ENCODE assay signal across 8 cellular contexts in the genomic region with DNA sequence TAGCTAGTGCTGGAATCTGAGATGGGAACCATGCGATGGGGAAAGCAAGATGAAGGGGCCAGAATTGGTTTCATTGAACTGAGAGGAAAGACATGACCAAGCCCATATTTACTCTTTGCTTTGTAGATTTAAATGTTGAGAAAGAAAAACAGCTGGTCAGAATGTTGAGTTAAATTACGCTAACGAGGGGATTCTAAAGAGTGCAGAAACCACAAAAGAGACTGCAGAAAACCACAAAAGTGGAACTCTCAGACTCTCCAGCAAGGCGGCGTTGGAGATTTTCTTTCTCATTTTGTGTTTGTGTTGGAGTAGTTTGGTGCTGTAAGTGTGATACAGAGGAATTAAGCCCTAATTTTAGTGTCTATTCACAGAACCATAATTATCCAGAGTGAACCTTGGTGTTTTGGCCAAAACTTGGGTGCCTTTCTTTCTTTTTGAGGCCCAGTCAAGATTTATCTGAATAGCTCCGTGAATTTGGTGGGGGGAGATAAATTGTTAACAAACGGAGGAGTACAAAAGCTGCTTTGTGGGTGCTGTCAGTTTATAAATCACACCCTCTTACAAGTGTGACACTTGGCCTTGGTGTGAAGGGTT. TPM values are rescaled to one million over a fixed set of nuclear protein-coding genes. Genes with fewer than 3 reads are reported as not detected.
DNase-seq lines count a peak whose midpoint lies in the region; ATAC-seq and TF ChIP-seq lines count a peak whose summit lies in the region.

No MANE protein-coding gene starts in this region.

- H3K4me1 Mint-ChIP-seq in CD14-positive monocyte: peaks cover 35% of the 10 kb centered on the region

- no peak overlapping the region for H3K4me3 ChIP-seq in Loucy (ENCODE audit: low read length, poor library complexity, severe bottlenecking)

- peaks cover 81% of the 10 kb centered on the region for H3K36me3 ChIP-seq in Loucy (ENCODE audit: insufficient read depth, low read length)

- H4K20me1 ChIP-seq in Loucy (ENCODE audit: insufficient read depth, low read length, poor library complexity, severe bottlenecking): peaks cover 58% of the 10 kb centered on the region

- TF ChIP-seq CTCF in CD14-positive monocyte (IDR thresholded peaks at IDR 0.05) (no peak), Loucy (conservative IDR thresholded peaks at IDR 0.05; ENCODE audit: low read length) (no peak)

- H3K36me3 Mint-ChIP-seq in CD14-positive monocyte: peaks cover 41 to 72% of the 10 kb centered on the region in 2 donors

- H3K4me1 ChIP-seq in Loucy (ENCODE audit: insufficient read depth, low read length, poor library complexity, severe bottlenecking): peaks cover 36% of the 10 kb centered on the region

- H3K9me3 ChIP-seq in Loucy (ENCODE audit: insufficient read depth, low read depth, low read length): no peaks in the 10 kb centered on the region

- H3F3A ChIP-seq in Loucy (ENCODE audit: low read depth): peaks cover 33% of the 10 kb centered on the region

- ATAC-seq in HG02571 (IDR thresholded peaks at IDR 0.05; ENCODE audit: unreplicated experiment): no peak

- peaks cover 0 to 3% (median 0%) of the 10 kb centered on the region in 3 donors for H3K27me3 Mint-ChIP-seq in CD14-positive monocyte (ENCODE audit: low read depth in 3 of 3)

- H3K79me2 ChIP-seq in Loucy (ENCODE audit: insufficient read depth, low read length): peaks cover 61% of the 10 kb centered on the region; the same call in 1 of the 2 replicates

- peak overlapping the region; percentile 22 to 69 for H3K4me3 Mint-ChIP-seq in CD14-positive monocyte

- H3K4me2 ChIP-seq in Loucy (ENCODE audit: low read depth, low read length, poor library complexity, severe bottlenecking): peak overlapping the region; percentile 78

- DNase-seq in CD14-positive monocyte (ENCODE audit: low spot score) (no peak), astrocyte of the hippocampus (ENCODE audit: low read depth, low spot score) (peak; percentile 90), myocyte (ENCODE audit: low read depth) (peak; percentile 82), HT-29 (ENCODE audit: low spot score) (no peak), posterior cingulate gyrus (no peak), NCI-H2081 treated with DMSO at 0.1 percent for 48 hours (lab: John Stamatoyannopoulos, UW) (no peak)

- H3K27ac Mint-ChIP-seq in CD14-positive monocyte: peak overlapping the region; percentile 9 to 81 (median 75)

- H3K9ac ChIP-seq in Loucy (ENCODE audit: low read depth, low read length, poor library complexity, severe bottlenecking): no peak overlapping the region

- no peaks in the 10 kb centered on the region for H3K9me2 ChIP-seq in Loucy (replicated peaks; ENCODE audit: low read depth, low read length)

- intact Hi-C loops in CD14-positive monocyte (cut with micrococcal nuclease) (loop anchor here in 1 of 2 donors (10.0 kb wide), 1 partner anchor 268 kb away; no protein-coding TSS in a partner anchor), posterior cingulate gyrus (cut with DNase I) (no loop called here)

- no peak overlapping the region for H2AFZ ChIP-seq in Loucy (ENCODE audit: low read length)

- H3K27me3 ChIP-seq in Loucy (ENCODE audit: insufficient read depth, low read length, poor library complexity, severe bottlenecking): no peaks in the 10 kb centered on the region

- peaks cover 0 to 2% (median 0%) of the 10 kb centered on the region in 7 donors for H3K9me3 Mint-ChIP-seq in CD14-positive monocyte

RNA-seq across cellular contexts. Expression of a gene that starts 26.3 kb away (rescaled TPM):
- 10 to 100 TPM; 46.5 to 54.2 TPM for polyA plus RNA-seq in CD14-positive monocyte
- 144 and 177 TPM in 2 replicates for total RNA-seq in myocyte
- 104 TPM for polyA plus RNA-seq in myocyte (2012)
- 220 and 231 TPM in 2 replicates for total RNA-seq in HT-29 (2014; rRNA removed; shearing (Covaris generic))

RNA-seq across cellular contexts. Expression of a gene that starts 43.4 kb away (rescaled TPM):
- polyA plus RNA-seq in CD14-positive monocyte: under 1 TPM; 0.24 to 0.60 TPM
- total RNA-seq in myocyte: 10.1 and 11.3 TPM in 2 replicates
- 19.4 TPM for polyA plus RNA-seq in myocyte (2012)
- 27.5 and 36.7 TPM in 2 replicates for total RNA-seq in HT-29 (2014; rRNA removed; shearing (Covaris generic))

Comparison
In these comparisons a context has a peak if more than half of its experiments do, and no peak if none do; other contexts are left out.
1. DNase-seq: peak in astrocyte of the hippocampus (single experiment) and myocyte (single experiment); none in CD14-positive monocyte (single experiment), HT-29 (single experiment), posterior cingulate gyrus (0 of 10) and NCI-H2081 treated with DMSO at 0.1 percent for 48 hours (single experiment).